15 cellular contexts compared by ENCODE assay signal in genomic region chr12:47364251-47364650, GRCh38.
DNase-seq lines count a peak whose midpoint lies in the region; ATAC-seq and TF ChIP-seq lines count a peak whose summit lies in the region.
"Had no signal": no experiment of that assay in that cellular context is flagged by ENCODE, and none has a peak within 500 bp of the region (broad histone marks: within the 10 kb centered on the region; RNA-seq: fewer than 3 reads in every experiment).

No MANE protein-coding gene starts in this region.

- H3K36me3 Mint-ChIP-seq in activated CD8-positive, alpha-beta T cell treated with anti-CD3 and anti-CD28 coated beads for 36 hours (ENCODE audit: low read depth) = peaks cover 12% of the 10 kb centered on the region
- H3K36me3 Mint-ChIP-seq in activated CD8-positive, alpha-beta T cell treated with anti-CD3 and anti-CD28 coated beads, Interleukin-2, amount 10 ng/mL, durations not matched to agents 7 days and 5 days (ENCODE audit: low read depth) = peaks cover 12% of the 10 kb centered on the region
- peaks cover 3% of the 10 kb centered on the region for H3K36me3 Mint-ChIP-seq in CD8-positive, alpha-beta T cell
- H3K36me3 Mint-ChIP-seq in naive thymus-derived CD8-positive, alpha-beta T cell = peaks cover 0 to 2% (median 0%) of the 10 kb centered on the region in 3 donors

- H3K27ac Mint-ChIP-seq in activated CD8-positive, alpha-beta T cell treated with anti-CD3 and anti-CD28 coated beads for 36 hours = peak overlapping the region; percentile 66
- no peak overlapping the region for H3K27ac Mint-ChIP-seq in activated CD8-positive, alpha-beta T cell treated with anti-CD3 and anti-CD28 coated beads, Interleukin-2, amount 10 ng/mL, durations not matched to agents 7 days and 5 days
- H3K27ac Mint-ChIP-seq in CD8-positive, alpha-beta T cell = no peak overlapping the region
- peak overlapping the region in 4 of 10 donors; percentile 3 to 80 (median 55) for H3K27ac Mint-ChIP-seq in naive thymus-derived CD8-positive, alpha-beta T cell

- TF ChIP-seq CTCF in activated CD8-positive, alpha-beta T cell treated with anti-CD3 and anti-CD28 coated beads for 36 hours (IDR thresholded peaks at IDR 0.05) = no peak
- no peak for TF ChIP-seq CTCF in CD8-positive, alpha-beta T cell (IDR thresholded peaks at IDR 0.05)

- CTCF ChIA-PET in activated CD8-positive, alpha-beta T cell treated with anti-CD3 and anti-CD28 coated beads for 36 hours (lab: Charles Lee) = interaction anchor here (0.9 to 1.3 kb wide), 4 partner anchors 8 to 44 kb away, joined by 3 to 6 read pairs (median 3); no protein-coding TSS in a partner anchor
- CTCF ChIA-PET in activated CD8-positive, alpha-beta T cell treated with anti-CD3 and anti-CD28 coated beads, Interleukin-2, amount 10 ng/mL, durations not matched to agents 7 days and 5 days (lab: Charles Lee) = interaction anchor here (1.0 to 5.8 kb wide), 5 partner anchors 13 to 285 kb away, joined by 3 to 53 read pairs (median 4); partner anchors contain the start of genes AMIGO2 and PCED1B
- CTCF ChIA-PET in CD8-positive, alpha-beta T cell (lab: Charles Lee) = interaction anchor here (1.4 to 2.5 kb wide), 2 partner anchors 34 to 148 kb away, joined by 4 to 10 read pairs; no protein-coding TSS in a partner anchor

- no peak overlapping the region for H3K27ac ChIP-seq in CD8-positive, alpha-beta T cell (ENCODE audit: low read depth, low read length)
- H3K27ac ChIP-seq in SK-N-MC = no peak overlapping the region
- H3K27ac ChIP-seq: A549, BLaER1 had no signal

- no peaks in the 10 kb centered on the region for H3K27me3 ChIP-seq in CD8-positive, alpha-beta T cell (ENCODE audit: insufficient read depth, low read length)
- H3K27me3 ChIP-seq: BLaER1 had no signal

- H3K9me3 Mint-ChIP-seq in activated CD8-positive, alpha-beta T cell treated with anti-CD3 and anti-CD28 coated beads for 36 hours = peaks cover 5% of the 10 kb centered on the region
- peaks cover 2% of the 10 kb centered on the region for H3K9me3 Mint-ChIP-seq in activated CD8-positive, alpha-beta T cell treated with anti-CD3 and anti-CD28 coated beads, Interleukin-2, amount 10 ng/mL, durations not matched to agents 7 days and 5 days (ENCODE audit: insufficient read depth)
- peaks cover 3% of the 10 kb centered on the region for H3K9me3 Mint-ChIP-seq in CD8-positive, alpha-beta T cell
- H3K9me3 Mint-ChIP-seq in naive thymus-derived CD8-positive, alpha-beta T cell = peaks cover 0 to 5% (median 2%) of the 10 kb centered on the region in 9 donors

- H3K4me3 ChIP-seq in CD8-positive, alpha-beta T cell (ENCODE audit: low read depth, low read length) = no peak overlapping the region
- H3K4me3 ChIP-seq in SK-N-MC = peak overlapping the region; percentile 32; the same call in 1 of the 2 replicates
- H3K4me3 ChIP-seq: A549, BLaER1 had no signal

- peak overlapping the region; percentile 22 for H3K4me3 Mint-ChIP-seq in activated CD8-positive, alpha-beta T cell treated with anti-CD3 and anti-CD28 coated beads for 36 hours
- H3K4me3 Mint-ChIP-seq in activated CD8-positive, alpha-beta T cell treated with anti-CD3 and anti-CD28 coated beads, Interleukin-2, amount 10 ng/mL, durations not matched to agents 7 days and 5 days = no peak overlapping the region
- H3K4me3 Mint-ChIP-seq in CD8-positive, alpha-beta T cell = peak overlapping the region; percentile 44
- peak overlapping the region in 6 of 10 donors; percentile 8 to 64 (median 32) for H3K4me3 Mint-ChIP-seq in naive thymus-derived CD8-positive, alpha-beta T cell

- peaks cover 85% of the 10 kb centered on the region for H3K4me1 ChIP-seq in CD8-positive, alpha-beta T cell (ENCODE audit: insufficient read depth, low read length)

- H3K9ac ChIP-seq in SK-N-MC (ENCODE audit: insufficient read length) = no peak overlapping the region
- H3K9ac ChIP-seq: BLaER1 had no signal

- no peaks in the 10 kb centered on the region for H3K27me3 Mint-ChIP-seq in activated CD8-positive, alpha-beta T cell treated with anti-CD3 and anti-CD28 coated beads for 36 hours
- no peaks in the 10 kb centered on the region for H3K27me3 Mint-ChIP-seq in activated CD8-positive, alpha-beta T cell treated with anti-CD3 and anti-CD28 coated beads, Interleukin-2, amount 10 ng/mL, durations not matched to agents 7 days and 5 days (ENCODE audit: low read depth)
- no peaks in the 10 kb centered on the region for H3K27me3 Mint-ChIP-seq in CD8-positive, alpha-beta T cell (ENCODE audit: low read depth)
- H3K27me3 Mint-ChIP-seq in naive thymus-derived CD8-positive, alpha-beta T cell = no peaks in the 10 kb centered on the region

- peaks cover 36% of the 10 kb centered on the region for H3K4me1 Mint-ChIP-seq in activated CD8-positive, alpha-beta T cell treated with anti-CD3 and anti-CD28 coated beads for 36 hours (ENCODE audit: low read depth)
- H3K4me1 Mint-ChIP-seq in activated CD8-positive, alpha-beta T cell treated with anti-CD3 and anti-CD28 coated beads, Interleukin-2, amount 10 ng/mL, durations not matched to agents 7 days and 5 days (ENCODE audit: low read depth) = peaks cover 42% of the 10 kb centered on the region
- peaks cover 43% of the 10 kb centered on the region for H3K4me1 Mint-ChIP-seq in CD8-positive, alpha-beta T cell (ENCODE audit: low read depth)
- H3K4me1 Mint-ChIP-seq in naive thymus-derived CD8-positive, alpha-beta T cell = peaks cover 33 to 48% (median 39%) of the 10 kb centered on the region in 4 donors

- H3K36me3 ChIP-seq in CD8-positive, alpha-beta T cell (ENCODE audit: insufficient read depth, low read length) = no peaks in the 10 kb centered on the region
- H3K36me3 ChIP-seq in SK-N-MC (ENCODE audit: insufficient read depth, low read length) = no peaks in the 10 kb centered on the region
- H3K36me3 ChIP-seq: BLaER1 had no signal

- intact Hi-C loops in activated CD8-positive, alpha-beta T cell treated with anti-CD3 and anti-CD28 coated beads for 36 hours (cut with micrococcal nuclease) = no loop called here
- intact Hi-C loops in CD8-positive, alpha-beta T cell (cut with DNase I, micrococcal nuclease) = loop anchor here (2.0 to 10.0 kb wide), 6 partner anchors 15 to 1149 kb away; no protein-coding TSS in a partner anchor

- ATAC-seq in activated CD8-positive, alpha-beta T cell treated with anti-CD3 and anti-CD28 coated beads for 36 hours = no peak
- ATAC-seq in activated CD8-positive, alpha-beta T cell treated with anti-CD3 and anti-CD28 coated beads, Interleukin-2, amount 10 ng/mL, durations not matched to agents 7 days and 5 days = no peak
- ATAC-seq in CD8-positive, alpha-beta T cell = no peak
- no peak for ATAC-seq in naive thymus-derived CD8-positive, alpha-beta T cell
- ATAC-seq in HG03135 (IDR thresholded peaks at IDR 0.05; ENCODE audit: unreplicated experiment) = no peak
- ATAC-seq: A549 had no signal

- no peak for DNase-seq in activated CD8-positive, alpha-beta T cell treated with anti-CD3 and anti-CD28 coated beads for 36 hours
- DNase-seq in activated CD8-positive, alpha-beta T cell treated with anti-CD3 and anti-CD28 coated beads, Interleukin-2, amount 10 ng/mL, durations not matched to agents 7 days and 5 days = no peak
- DNase-seq in CD8-positive, alpha-beta T cell = no peak
- peak; percentile 98 for DNase-seq in SK-N-MC (ENCODE audit: low read depth, low spot score)
- no peak for DNase-seq in naive thymus-derived CD8-positive, alpha-beta T cell
- no peak for DNase-seq in OCI-M1 (lab: John Stamatoyannopoulos, UW)
- DNase-seq: KG1, NCI-H1048, NCI-H1436 treated with DMSO at 0.1 percent for 48 hours, NCI-H2029 treated with DMSO at 0.1 percent for 48 hours, NCI-H2171, NCI-H526 had no signal

- POLR2A ChIA-PET in activated CD8-positive, alpha-beta T cell treated with anti-CD3 and anti-CD28 coated beads for 36 hours (lab: Charles Lee) = interaction anchor here (0.7 to 1.6 kb wide), 7 partner anchors 8 to 150 kb away, joined by 3 to 7 read pairs (median 3); no protein-coding TSS in a partner anchor
- POLR2A ChIA-PET in activated CD8-positive, alpha-beta T cell treated with anti-CD3 and anti-CD28 coated beads, Interleukin-2, amount 10 ng/mL, durations not matched to agents 7 days and 5 days (lab: Charles Lee) = interaction anchor here (0.7 to 6.1 kb wide), 5 partner anchors 25 to 1150 kb away, joined by 3 to 129 read pairs (median 4); no protein-coding TSS in a partner anchor
- POLR2A ChIA-PET in CD8-positive, alpha-beta T cell (lab: Charles Lee) = interaction anchor here (0.9 to 2.1 kb wide), 5 partner anchors 24 to 1373 kb away, joined by 3 to 9 read pairs (median 3); no protein-coding TSS in a partner anchor
- POLR2A ChIA-PET in naive thymus-derived CD8-positive, alpha-beta T cell (lab: Charles Lee) = interaction anchor here (0.6 to 3.6 kb wide), 9 partner anchors 15 to 157 kb away, joined by 3 to 19 read pairs (median 4); no protein-coding TSS in a partner anchor

- peaks cover 15% of the 10 kb centered on the region for H3K9me3 ChIP-seq in CD8-positive, alpha-beta T cell (ENCODE audit: low read length)
- H3K9me3 ChIP-seq in SK-N-MC (ENCODE audit: low read depth, low read length) = no peaks in the 10 kb centered on the region
